Comparison of ENCODE assay signal across 1 cellular context in the genomic region with DNA sequence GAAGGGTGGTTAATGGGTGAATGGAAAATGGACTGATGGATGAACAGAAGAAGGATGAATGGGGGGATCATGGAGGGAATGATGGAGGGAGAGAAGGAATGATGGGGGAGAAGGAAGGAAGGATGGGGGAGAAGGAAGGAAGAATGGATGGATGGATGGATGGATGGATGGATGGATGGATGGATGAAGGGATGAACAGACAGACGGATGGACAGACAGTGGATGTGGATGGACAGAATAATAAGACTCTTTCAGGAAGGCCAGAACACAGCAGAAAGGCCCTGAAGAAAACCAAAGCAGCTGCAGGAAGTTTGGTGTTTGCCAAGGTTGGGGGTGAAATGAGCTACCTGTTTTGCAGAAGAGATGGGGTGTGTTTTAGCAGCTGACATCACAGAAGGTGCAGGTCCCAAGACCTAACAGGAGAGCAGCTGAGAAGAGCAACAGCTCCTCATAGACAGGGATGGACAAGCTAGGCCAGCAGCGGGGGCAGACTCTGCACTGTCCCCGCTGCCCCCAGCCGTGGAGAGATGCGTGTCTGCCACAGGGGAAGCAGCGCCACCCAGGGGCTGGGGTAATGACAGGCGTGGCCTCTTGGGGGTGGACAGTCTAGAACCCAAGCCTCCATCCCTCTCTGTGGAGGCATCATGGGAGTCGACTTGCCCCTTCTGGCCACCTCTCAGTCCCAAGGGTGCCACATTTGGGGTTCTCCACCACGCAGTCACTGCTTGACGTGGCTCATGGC.
TF ChIP-seq lines count a peak whose summit lies in the region.

No MANE protein-coding gene starts in this region.

TF ChIP-seq in WTC11, 78 proteins besides CTCF, POLR2A, EP300 and RAD21 (continued from another document):
- TF ChIP-seq, protein P1, sequence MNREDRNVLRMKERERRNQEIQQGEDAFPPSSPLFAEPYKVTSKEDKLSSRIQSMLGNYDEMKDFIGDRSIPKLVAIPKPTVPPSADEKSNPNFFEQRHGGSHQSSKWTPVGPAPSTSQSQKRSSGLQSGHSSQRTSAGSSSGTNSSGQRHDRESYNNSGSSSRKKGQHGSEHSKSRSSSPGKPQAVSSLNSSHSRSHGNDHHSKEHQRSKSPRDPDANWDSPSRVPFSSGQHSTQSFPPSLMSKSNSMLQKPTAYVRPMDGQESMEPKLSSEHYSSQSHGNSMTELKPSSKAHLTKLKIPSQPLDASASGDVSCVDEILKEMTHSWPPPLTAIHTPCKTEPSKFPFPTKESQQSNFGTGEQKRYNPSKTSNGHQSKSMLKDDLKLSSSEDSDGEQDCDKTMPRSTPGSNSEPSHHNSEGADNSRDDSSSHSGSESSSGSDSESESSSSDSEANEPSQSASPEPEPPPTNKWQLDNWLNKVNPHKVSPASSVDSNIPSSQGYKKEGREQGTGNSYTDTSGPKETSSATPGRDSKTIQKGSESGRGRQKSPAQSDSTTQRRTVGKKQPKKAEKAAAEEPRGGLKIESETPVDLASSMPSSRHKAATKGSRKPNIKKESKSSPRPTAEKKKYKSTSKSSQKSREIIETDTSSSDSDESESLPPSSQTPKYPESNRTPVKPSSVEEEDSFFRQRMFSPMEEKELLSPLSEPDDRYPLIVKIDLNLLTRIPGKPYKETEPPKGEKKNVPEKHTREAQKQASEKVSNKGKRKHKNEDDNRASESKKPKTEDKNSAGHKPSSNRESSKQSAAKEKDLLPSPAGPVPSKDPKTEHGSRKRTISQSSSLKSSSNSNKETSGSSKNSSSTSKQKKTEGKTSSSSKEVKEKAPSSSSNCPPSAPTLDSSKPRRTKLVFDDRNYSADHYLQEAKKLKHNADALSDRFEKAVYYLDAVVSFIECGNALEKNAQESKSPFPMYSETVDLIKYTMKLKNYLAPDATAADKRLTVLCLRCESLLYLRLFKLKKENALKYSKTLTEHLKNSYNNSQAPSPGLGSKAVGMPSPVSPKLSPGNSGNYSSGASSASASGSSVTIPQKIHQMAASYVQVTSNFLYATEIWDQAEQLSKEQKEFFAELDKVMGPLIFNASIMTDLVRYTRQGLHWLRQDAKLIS (CRISPR knock-in tag; IDR thresholded peaks at IDR 0.05; ENCODE audit: borderline replicate concordance), result no peak
- TF ChIP-seq, protein P2, sequence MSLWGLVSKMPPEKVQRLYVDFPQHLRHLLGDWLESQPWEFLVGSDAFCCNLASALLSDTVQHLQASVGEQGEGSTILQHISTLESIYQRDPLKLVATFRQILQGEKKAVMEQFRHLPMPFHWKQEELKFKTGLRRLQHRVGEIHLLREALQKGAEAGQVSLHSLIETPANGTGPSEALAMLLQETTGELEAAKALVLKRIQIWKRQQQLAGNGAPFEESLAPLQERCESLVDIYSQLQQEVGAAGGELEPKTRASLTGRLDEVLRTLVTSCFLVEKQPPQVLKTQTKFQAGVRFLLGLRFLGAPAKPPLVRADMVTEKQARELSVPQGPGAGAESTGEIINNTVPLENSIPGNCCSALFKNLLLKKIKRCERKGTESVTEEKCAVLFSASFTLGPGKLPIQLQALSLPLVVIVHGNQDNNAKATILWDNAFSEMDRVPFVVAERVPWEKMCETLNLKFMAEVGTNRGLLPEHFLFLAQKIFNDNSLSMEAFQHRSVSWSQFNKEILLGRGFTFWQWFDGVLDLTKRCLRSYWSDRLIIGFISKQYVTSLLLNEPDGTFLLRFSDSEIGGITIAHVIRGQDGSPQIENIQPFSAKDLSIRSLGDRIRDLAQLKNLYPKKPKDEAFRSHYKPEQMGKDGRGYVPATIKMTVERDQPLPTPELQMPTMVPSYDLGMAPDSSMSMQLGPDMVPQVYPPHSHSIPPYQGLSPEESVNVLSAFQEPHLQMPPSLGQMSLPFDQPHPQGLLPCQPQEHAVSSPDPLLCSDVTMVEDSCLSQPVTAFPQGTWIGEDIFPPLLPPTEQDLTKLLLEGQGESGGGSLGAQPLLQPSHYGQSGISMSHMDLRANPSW (CRISPR knock-in tag; conservative IDR thresholded peaks at IDR 0.05; ENCODE audit: low read depth), result no peak
- TF ChIP-seq ESRRA (CRISPR knock-in tag; IDR thresholded peaks at IDR 0.05; ENCODE audit: borderline replicate concordance), result no peak
- no peak for TF ChIP-seq SP1 (CRISPR knock-in tag; conservative IDR thresholded peaks at IDR 0.05)
- TF ChIP-seq, protein P3, sequence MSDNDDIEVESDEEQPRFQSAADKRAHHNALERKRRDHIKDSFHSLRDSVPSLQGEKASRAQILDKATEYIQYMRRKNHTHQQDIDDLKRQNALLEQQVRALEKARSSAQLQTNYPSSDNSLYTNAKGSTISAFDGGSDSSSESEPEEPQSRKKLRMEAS (CRISPR knock-in tag; IDR thresholded peaks at IDR 0.05), result no peak
- no peak for TF ChIP-seq TCF7 (CRISPR knock-in tag; IDR thresholded peaks at IDR 0.05; ENCODE audit: low read depth)
- TF ChIP-seq KAT7 (CRISPR knock-in tag; IDR thresholded peaks at IDR 0.05; ENCODE audit: borderline replicate concordance), result no peak
- TF ChIP-seq CREM (CRISPR knock-in tag; IDR thresholded peaks at IDR 0.05), result no peak
- TF ChIP-seq, protein P4, sequence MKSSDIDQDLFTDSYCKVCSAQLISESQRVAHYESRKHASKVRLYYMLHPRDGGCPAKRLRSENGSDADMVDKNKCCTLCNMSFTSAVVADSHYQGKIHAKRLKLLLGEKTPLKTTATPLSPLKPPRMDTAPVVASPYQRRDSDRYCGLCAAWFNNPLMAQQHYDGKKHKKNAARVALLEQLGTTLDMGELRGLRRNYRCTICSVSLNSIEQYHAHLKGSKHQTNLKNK (CRISPR knock-in tag; IDR thresholded peaks at IDR 0.05), result no peak
- no peak for TF ChIP-seq ATF2 (CRISPR knock-in tag; IDR thresholded peaks at IDR 0.05; ENCODE audit: borderline replicate concordance, low read depth)
- TF ChIP-seq HMGXB4 (CRISPR knock-in tag; IDR thresholded peaks at IDR 0.05), result no peak
- no peak for TF ChIP-seq ETV6 (CRISPR knock-in tag; IDR thresholded peaks at IDR 0.05)
- no peak for TF ChIP-seq NFATC4 (CRISPR knock-in tag; IDR thresholded peaks at IDR 0.05)
TF ChIP-seq in WTC11: peak in this region for 0.
